ENCODE assay signal across 17 cellular contexts in the genomic region with DNA sequence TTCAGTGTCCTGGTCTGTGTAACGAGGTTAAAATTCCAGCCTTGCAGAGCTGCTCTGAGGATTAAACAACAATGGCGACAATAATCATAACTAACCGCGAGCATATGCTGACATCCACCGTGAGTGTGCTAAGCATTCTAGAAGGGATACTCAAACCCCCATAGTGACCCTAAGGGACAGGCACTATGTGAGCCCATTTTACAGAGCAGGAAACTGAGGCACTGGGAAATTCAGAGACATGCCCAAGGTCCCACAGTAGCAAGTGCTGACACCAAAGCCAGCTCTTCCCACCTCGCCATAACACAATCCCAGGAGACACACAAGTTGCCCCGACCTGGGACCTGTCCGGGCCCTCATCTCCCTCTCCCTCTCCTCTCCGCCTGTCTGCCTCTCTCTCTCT. TPM values are rescaled to one million over a fixed set of nuclear protein-coding genes. Genes with fewer than 3 reads are reported as not detected.
A peak's percentile ranks its signal among the peaks of the same experiment; 100 is the strongest.
DNase-seq lines count a peak whose midpoint lies in the region; ATAC-seq, FAIRE-seq and TF ChIP-seq lines count a peak whose summit lies in the region.
"Had no signal": no experiment of that assay in that cellular context is flagged by ENCODE, and none has a peak within 500 bp of the region (broad histone marks: within the 10 kb centered on the region; RNA-seq: fewer than 3 reads in every experiment).

No MANE protein-coding gene starts in this region.

- no TSS peak for BruUV-seq in PC-3 (replicated peaks; lab: Mats Ljungman, UMichigan)

- H2AFZ ChIP-seq in PC-3 (ENCODE audit: low read length) = no peak overlapping the region

- peaks cover 10% of the 10 kb centered on the region for H3K4me1 Mint-ChIP-seq in activated T-cell treated with anti-CD3 and anti-CD28 coated beads, Interleukin-2, amount 50 U/mL, for 72 hours (ENCODE audit: low read depth)

- H3K4me3 ChIP-seq in PC-3 (ENCODE audit: low read length) = no peak overlapping the region
- H3K4me3 ChIP-seq in bronchial epithelial cell (ENCODE audit: low read depth, low read length) = no peak overlapping the region
- peak overlapping the region; percentile 18 for H3K4me3 ChIP-seq in lower lobe of right lung
- H3K4me3 ChIP-seq in stomach = no peak overlapping the region
- H3K4me3 ChIP-seq: BLaER1, ovary, SJSA1 had no signal

- H3K36me3 Mint-ChIP-seq in activated T-cell treated with anti-CD3 and anti-CD28 coated beads, Interleukin-2, amount 50 U/mL, for 72 hours (ENCODE audit: insufficient read depth in 2 of 2) = no peaks in the 10 kb centered on the region

- FAIRE-seq in bronchial epithelial cell (lab: Jason Lieb, UNC) = peak; percentile 93
- FAIRE-seq: G401.6 had no signal

- intact Hi-C loops in PC-3 (cut with micrococcal nuclease) = no loop called here
- intact Hi-C loops in lower lobe of right lung (cut with DNase I) = no loop called here
- intact Hi-C loops in stomach (cut with DNase I; ENCODE audit: low total_unique reads) = no loop called here

- no peaks in the 10 kb centered on the region for H3K9me2 ChIP-seq in PC-3 (replicated peaks; ENCODE audit: low read length)

- TF ChIP-seq POLR2A in stomach (IDR thresholded peaks at IDR 0.05) = no peak

- no peaks in the 10 kb centered on the region for H4K20me1 ChIP-seq in PC-3 (ENCODE audit: low read length)
- H4K20me1 ChIP-seq: BLaER1 had no signal

- peaks cover 6% of the 10 kb centered on the region for H3K27me3 Mint-ChIP-seq in activated T-cell treated with anti-CD3 and anti-CD28 coated beads, Interleukin-2, amount 50 U/mL, for 72 hours (ENCODE audit: low read depth)

- H3F3A ChIP-seq in PC-3 (ENCODE audit: low read length, unreplicated experiment) = peaks cover 4% of the 10 kb centered on the region

- POLR2A ChIA-PET in PC-3 (lab: Charles Lee; ENCODE audit: unreplicated experiment) = interaction anchor here (1.1 kb wide), 1 partner anchor 12 kb away, joined by 3 read pairs; no protein-coding TSS in a partner anchor

- H3K9me3 Mint-ChIP-seq in activated T-cell treated with anti-CD3 and anti-CD28 coated beads, Interleukin-2, amount 50 U/mL, for 72 hours = no peaks in the 10 kb centered on the region
- H3K9me3 Mint-ChIP-seq: activated T-helper 2 cell treated with anti-CD3 and anti-CD28 coated beads, Interferon-gamma antibody, Interleukin-2, Interleukin-4, amounts not matched to agents 10 μg/mL and 5 μg/mL and 100 μg/mL, durations not matched to agents 14 hours and 24 hours and 36 hours; T-helper 2 cell treated with Interferon-gamma antibody and Interleukin-4, amounts not matched to agents 5 μg/mL and 100 μg/mL, for 36 hours had no signal

- no peak for TF ChIP-seq EP300 in stomach (IDR thresholded peaks at IDR 0.05)

- H3K27me3 ChIP-seq in PC-3 (ENCODE audit: low read length) (no peaks in the 10 kb centered on the region), bronchial epithelial cell (ENCODE audit: control insufficient read depth, insufficient read depth, low read length) (no peaks in the 10 kb centered on the region), lower lobe of right lung (ENCODE audit: low read depth) (no peaks in the 10 kb centered on the region), stomach (peaks cover 0 to 43% (median 0%) of the 10 kb centered on the region in 3 donors)
- H3K27me3 ChIP-seq: BLaER1, ovary, SJSA1 had no signal

- H3K4me3 Mint-ChIP-seq in activated T-cell treated with anti-CD3 and anti-CD28 coated beads, Interleukin-2, amount 50 U/mL, for 72 hours = no peak overlapping the region
- H3K4me3 Mint-ChIP-seq: T-helper 2 cell treated with Interferon-gamma antibody and Interleukin-4, amounts not matched to agents 5 μg/mL and 100 μg/mL, for 36 hours had no signal

- H3K4me2 ChIP-seq in PC-3 (ENCODE audit: low read length) = peak overlapping the region; percentile 71; the same call in 1 of the 2 replicates
- H3K4me2 ChIP-seq: BLaER1 had no signal

- no peaks in the 10 kb centered on the region; the same call in 1 of the 2 replicates for H3K79me2 ChIP-seq in PC-3 (ENCODE audit: low read length)

- peak overlapping the region; percentile 95 for H3K27ac ChIP-seq in PC-3 (ENCODE audit: low read length)
- peak overlapping the region; percentile 87 for H3K27ac ChIP-seq in lower lobe of right lung
- H3K27ac ChIP-seq in stomach = peak overlapping the region; percentile 85 to 95 (median 88)
- H3K27ac ChIP-seq: BLaER1, SJSA1 had no signal

- 67 to 76% (median 76%) methylated on average over 9 of the region's 9 CpGs for WGBS in stomach, 5 donors

- H3K9me3 ChIP-seq in PC-3 (ENCODE audit: low read length) = no peaks in the 10 kb centered on the region
- no peaks in the 10 kb centered on the region for H3K9me3 ChIP-seq in lower lobe of right lung
- H3K9me3 ChIP-seq in stomach = no peaks in the 10 kb centered on the region
- H3K9me3 ChIP-seq: BLaER1, ovary, SJSA1 had no signal

- TF ChIP-seq CTCF in PC-3 (conservative IDR thresholded peaks at IDR 0.05; ENCODE audit: low read depth, low read length) = no peak
- no peak for TF ChIP-seq CTCF in bronchial epithelial cell (IDR thresholded peaks at IDR 0.05; ENCODE audit: insufficient read depth, low read length, severe bottlenecking)
- TF ChIP-seq CTCF in lower lobe of right lung (IDR thresholded peaks at IDR 0.05) = no peak
- TF ChIP-seq CTCF in stomach (IDR thresholded peaks at IDR 0.05) = no peak

- no peak overlapping the region for H3K27ac Mint-ChIP-seq in activated T-cell treated with anti-CD3 and anti-CD28 coated beads, Interleukin-2, amount 50 U/mL, for 72 hours
- H3K27ac Mint-ChIP-seq: activated T-helper 2 cell treated with anti-CD3 and anti-CD28 coated beads, Interferon-gamma antibody, Interleukin-2, Interleukin-4, amounts not matched to agents 10 μg/mL and 5 μg/mL and 100 μg/mL, durations not matched to agents 14 hours and 24 hours and 36 hours; T-helper 2 cell treated with Interferon-gamma antibody and Interleukin-4, amounts not matched to agents 5 μg/mL and 100 μg/mL, for 36 hours had no signal

- ATAC-seq in PC-3 = no peak
- ATAC-seq in lower lobe of right lung = no peak
- ATAC-seq in activated T-cell treated with anti-CD3 and anti-CD28 coated beads, Interleukin-2, amount 50 U/mL, for 72 hours (replicated peaks in 1 of 2) = no peak

- H3K4me1 ChIP-seq in PC-3 (ENCODE audit: insufficient read depth, low read length) (peaks cover 42% of the 10 kb centered on the region), lower lobe of right lung (peaks cover 59% of the 10 kb centered on the region), stomach (peaks cover 61 to 73% (median 66%) of the 10 kb centered on the region in 4 donors)

- peaks cover 4% of the 10 kb centered on the region; the same call in 1 of the 2 replicates for H3K36me3 ChIP-seq in PC-3 (ENCODE audit: low read depth, low read length)
- H3K36me3 ChIP-seq in bronchial epithelial cell (ENCODE audit: control insufficient read depth, insufficient read depth, low read length) = peaks cover 44% of the 10 kb centered on the region
- peaks cover 19% of the 10 kb centered on the region for H3K36me3 ChIP-seq in lower lobe of right lung
- H3K36me3 ChIP-seq in stomach = peaks cover 0 to 25% (median 8%) of the 10 kb centered on the region in 4 donors
- H3K36me3 ChIP-seq: BLaER1, ovary had no signal

- H3K9ac ChIP-seq in PC-3 (ENCODE audit: low read length) = peak overlapping the region; percentile 71
- H3K9ac ChIP-seq: BLaER1 had no signal

- DNase-seq in PC-3 (no peak), bronchial epithelial cell (ENCODE audit: low read depth) (no peak), lower lobe of right lung (no peak), stomach (no peak), HK-2 (ENCODE audit: unreplicated experiment) (no peak)
- no peak for DNase-seq in activated CD4-positive, CD25-positive, alpha-beta regulatory T cell treated with anti-CD3 and anti-CD28 coated beads, Interleukin-2, amount 50 U/mL, for 72 hours
- DNase-seq in activated T-cell treated with anti-CD3 and anti-CD28 coated beads, Interleukin-2, amount 50 U/mL, for 72 hours = no peak
- DNase-seq: activated CD4-positive, alpha-beta T cell treated with anti-CD3 and anti-CD28 coated beads for 1 hour; NCI-H1048; NCI-H524; stimulated activated CD4-positive, alpha-beta T cell treated with anti-CD3 and anti-CD28 coated beads, Interleukin-2, amount 100 ng/mL, for 48 hours had no signal

- CTCF ChIA-PET in PC-3 (lab: Charles Lee) = no interaction called here

RNA-seq across cellular contexts. Expression of gene MFNG, which starts 14.6 kb away (rescaled TPM):
- 1.7 and 2.4 TPM in 2 replicates for total RNA-seq in PC-3 (2014; rRNA removed)
- total RNA-seq in bronchial epithelial cell = 0.26 and 1.3 TPM in 2 replicates
- total RNA-seq in lower lobe of right lung = 71.0 TPM
- 10 to 100 TPM in 3 of 5 donors, 1 to 10 TPM in 2; 1.7 to 86.4 (median 11.2) TPM for total RNA-seq in stomach
- 10 to 100 TPM in 1 of 3 donors, 1 to 10 TPM in 2; 3.8 to 10.2 (median 6.7) TPM for polyA plus RNA-seq in stomach
- total RNA-seq in activated T-cell treated with anti-CD3 and anti-CD28 coated beads, Interleukin-2, amount 50 U/mL, for 72 hours = 100 to 1,000 TPM in 1 of 2 donors, 10 to 100 TPM in 1; 94.0 to 116 TPM
- total RNA-seq: SJSA1 had no signal

RNA-seq across cellular contexts. Expression of gene CARD10, which starts 18.5 kb away (rescaled TPM):
- 20.7 and 26.3 TPM in 2 replicates for total RNA-seq in PC-3 (2014; rRNA removed)
- 8.1 and 14.2 TPM in 2 replicates for total RNA-seq in bronchial epithelial cell
- total RNA-seq in lower lobe of right lung = 14.9 TPM
- total RNA-seq in stomach = 100 to 1,000 TPM in 1 of 5 donors, 10 to 100 TPM in 2, 1 to 10 TPM in 2; 5.5 to 120 (median 28.4) TPM
- 10 to 100 TPM; 11.3 to 17.8 (median 13.6) TPM for polyA plus RNA-seq in stomach
- under 1 TPM in 1 of 2 donors, not detected in 1; 0.25 TPM for total RNA-seq in activated T-cell treated with anti-CD3 and anti-CD28 coated beads, Interleukin-2, amount 50 U/mL, for 72 hours
- total RNA-seq: activated T-helper 2 cell treated with anti-CD3 and anti-CD28 coated beads, Interferon-gamma antibody, Interleukin-2, Interleukin-4, amounts not matched to agents 10 μg/mL and 5 μg/mL and 100 μg/mL, durations not matched to agents 14 hours and 24 hours and 36 hours had no signal

RNA-seq across cellular contexts. Expression of gene CDC42EP1, which starts 59.5 kb away (rescaled TPM):
- total RNA-seq in PC-3 (2014; rRNA removed) (43.9 and 47.4 TPM in 2 replicates), bronchial epithelial cell (5.8 and 11.0 TPM in 2 replicates), lower lobe of right lung (46.0 TPM), stomach (100 to 1,000 TPM in 2 of 5 donors, 10 to 100 TPM in 3; 28.6 to 195 (median 66.3) TPM)
- polyA plus RNA-seq in stomach = 100 to 1,000 TPM in 1 of 3 donors, 10 to 100 TPM in 2; 70.2 to 112 (median 90.1) TPM
- 1 to 10 TPM; 4.0 to 4.6 TPM for total RNA-seq in activated T-cell treated with anti-CD3 and anti-CD28 coated beads, Interleukin-2, amount 50 U/mL, for 72 hours
